ENCODE assay signal across 9 cellular contexts in genomic region chrX:134782796-134783195, GRCh38. TPM values are rescaled to one million over a fixed set of nuclear protein-coding genes. Genes with fewer than 3 reads are reported as not detected.
DNase-seq lines count a peak whose midpoint lies in the region; ATAC-seq and TF ChIP-seq lines count a peak whose summit lies in the region.
"Had no signal": no experiment of that assay in that cellular context is flagged by ENCODE, and none has a peak within 500 bp of the region (broad histone marks: within the 10 kb centered on the region; RNA-seq: fewer than 3 reads in every experiment).

No MANE protein-coding gene starts in this region.

- peak in 4 of 7 experiments; percentile 15 to 48 (median 42) for TF ChIP-seq CTCF in stomach (IDR thresholded peaks at IDR 0.05)

- no peak for TF ChIP-seq EP300 in stomach (IDR thresholded peaks at IDR 0.05)

- no peak overlapping the region for H3K4me3 ChIP-seq in stomach

- DNase-seq in NCI-H345 (lab: John Stamatoyannopoulos, UW) (peak; percentile 1), NCI-H345 treated with DMSO at 0.1 percent for 48 hours (lab: John Stamatoyannopoulos, UW; ENCODE audit: unreplicated experiment) (no peak), OCI-M1 (lab: John Stamatoyannopoulos, UW) (peak; percentile 49), fibroblast of peridontal ligament (ENCODE audit: extremely low read depth) (peak; percentile 74), stomach (no peak), NCI-H2081 treated with DMSO at 0.1 percent for 48 hours (lab: John Stamatoyannopoulos, UW) (no peak)
- DNase-seq: NCI-H2029 treated with DMSO at 0.1 percent for 48 hours had no signal

- no peak overlapping the region for H3K27ac ChIP-seq in stomach

- peaks cover 0 to 7% (median 0%) of the 10 kb centered on the region in 3 donors for H3K27me3 ChIP-seq in stomach

- H3K9me3 ChIP-seq in stomach: no peaks in the 10 kb centered on the region

- peaks cover 0 to 77% (median 69%) of the 10 kb centered on the region in 4 donors for H3K36me3 ChIP-seq in stomach

- no peak for TF ChIP-seq POLR2A in stomach (IDR thresholded peaks at IDR 0.05)

- ATAC-seq in HG03039 (IDR thresholded peaks at IDR 0.05; ENCODE audit: unreplicated experiment): no peak
- ATAC-seq in HG03457 (IDR thresholded peaks at IDR 0.05; ENCODE audit: unreplicated experiment): no peak

- intact Hi-C loops in stomach (cut with DNase I; ENCODE audit: low total_unique reads): no loop called here

- H3K4me1 ChIP-seq in stomach: no peaks in the 10 kb centered on the region

- 26 to 48% (median 37%) methylated on average over 3 of the region's 3 CpGs for WGBS in stomach, 5 donors

RNA-seq across cellular contexts. Expression of gene PABIR2, which starts 14.2 kb away (rescaled TPM):
- 10 to 100 TPM in 4 of 5 donors, 1 to 10 TPM in 1; 2.0 to 62.5 (median 35.0) TPM for total RNA-seq in stomach
- polyA plus RNA-seq in stomach: 10 to 100 TPM; 14.8 to 25.8 (median 19.1) TPM

Comparison
In these comparisons a context has a peak if more than half of its experiments do, and no peak if none do; other contexts are left out.
1. DNase-seq: peak in NCI-H345 (single experiment), OCI-M1 (single experiment) and fibroblast of peridontal ligament (single experiment); none in NCI-H345 treated with DMSO at 0.1 percent for 48 hours (single experiment), stomach (single experiment) and NCI-H2081 treated with DMSO at 0.1 percent for 48 hours (single experiment).